ENCODE assay signal across 17 cellular contexts in genomic region chr19:47633516-47633915, GRCh38. TPM values are rescaled to one million over a fixed set of nuclear protein-coding genes. Genes with fewer than 3 reads are reported as not detected.
DNase-seq lines count a peak whose midpoint lies in the region; ATAC-seq, FAIRE-seq and TF ChIP-seq lines count a peak whose summit lies in the region.
"Had no signal": no experiment of that assay in that cellular context is flagged by ENCODE, and none has a peak within 500 bp of the region (broad histone marks: within the 10 kb centered on the region; RNA-seq: fewer than 3 reads in every experiment).

No MANE protein-coding gene starts in this region.

- H3K4me1 ChIP-seq in Caco-2 (peaks cover 58% of the 10 kb centered on the region), pancreas (no peaks in the 10 kb centered on the region)
- H3K4me1 ChIP-seq: parathyroid adenoma had no signal

- H3K9me3 Mint-ChIP-seq in Caco-2 (ENCODE audit: unreplicated experiment), result no peaks in the 10 kb centered on the region
- H3K9me3 Mint-ChIP-seq: activated CD4-positive, alpha-beta T cell treated with anti-CD3 and anti-CD28 coated beads, Interleukin-2, amount 10 ng/mL, durations not matched to agents 24 days and 14 days had no signal

- H3K4me3 Mint-ChIP-seq in Caco-2 (ENCODE audit: unreplicated experiment), result no peak overlapping the region
- H3K4me3 Mint-ChIP-seq: activated CD4-positive, alpha-beta T cell treated with anti-CD3 and anti-CD28 coated beads, Interleukin-2, amount 10 ng/mL, durations not matched to agents 24 days and 14 days; B cell; memory B cell had no signal

- 73 to 76% methylated on average over 4 of the region's 4 CpGs for WGBS in pancreas, 2 donors

- no peak overlapping the region for H3K27ac ChIP-seq in pancreas
- H3K27ac ChIP-seq: parathyroid adenoma had no signal

- no peak overlapping the region for H3K4me3 ChIP-seq in Caco-2 (ENCODE audit: low read depth, low read length)
- no peak overlapping the region for H3K4me3 ChIP-seq in epithelial cell of esophagus (ENCODE audit: low read length)
- H3K4me3 ChIP-seq in pancreas, result no peak overlapping the region

- no TSS peak for BruUV-seq in Caco-2 (replicated peaks; lab: Mats Ljungman, UMichigan)

- FAIRE-seq in pancreas (lab: Jason Lieb, UNC), result no peak

- DNase-seq in Caco-2 (no peak), NCI-H1105 treated with DMSO at 0.1 percent for 48 hours (lab: John Stamatoyannopoulos, UW) (peak; percentile 84), epithelial cell of esophagus (ENCODE audit: low read depth) (peak; percentile 92), pancreas (no peak), GM13976 (ENCODE audit: low spot score) (no peak), NCI-H2029 (lab: John Stamatoyannopoulos, UW) (no peak), A172 (ENCODE audit: low spot score) (no peak)
- DNase-seq: activated CD4-positive, alpha-beta T cell treated with anti-CD3 and anti-CD28 coated beads, Interleukin-2, amount 10 ng/mL, durations not matched to agents 24 days and 14 days; aorta; effector CD8-positive, alpha-beta T cell; OCI-M1; stimulated activated CD4-positive, alpha-beta T cell treated with anti-CD3 and anti-CD28 coated beads, Interleukin-4, amount 100 ng/mL, for 24 hours; stimulated activated naive CD4-positive, alpha-beta T cell had no signal

- peak; percentile 53 to 82 (median 79) for ATAC-seq in pancreas
- ATAC-seq in activated CD4-positive, CD25-positive, alpha-beta regulatory T cell treated with anti-CD3 and anti-CD28 coated beads, Interleukin-2, amount 50 U/mL, for 24 hours, result no peak

- intact Hi-C loops in Caco-2 (cut with micrococcal nuclease; ENCODE audit: unreplicated experiment) (no loop called here), pancreas (cut with DNase I) (no loop called here)

- no peaks in the 10 kb centered on the region for H3K27me3 ChIP-seq in Caco-2 (replicated peaks; ENCODE audit: control insufficient read depth, insufficient read depth, low read length)
- H3K27me3 ChIP-seq in pancreas, result no peaks in the 10 kb centered on the region

- H3K36me3 Mint-ChIP-seq in Caco-2 (ENCODE audit: insufficient read depth, unreplicated experiment), result peaks cover 70% of the 10 kb centered on the region

- H3K9me3 ChIP-seq in Caco-2 (no peaks in the 10 kb centered on the region), pancreas (no peaks in the 10 kb centered on the region)

- POLR2A ChIA-PET in Caco-2 (lab: Charles Lee), result interaction anchor here (0.6 kb wide), 1 partner anchor 15 kb away, joined by 10 read pairs; no protein-coding TSS in a partner anchor

- H3K36me3 ChIP-seq in Caco-2 (ENCODE audit: control insufficient read depth, insufficient read depth, low read length) (no peaks in the 10 kb centered on the region; the same call in 1 of the 2 replicates), pancreas (no peaks in the 10 kb centered on the region)

- in situ Hi-C loops in GM13976 (cut with MboI; ENCODE audit: low sequenced_read_pairs, unreplicated experiment), result no loop called here

- CTCF ChIA-PET in Caco-2 (lab: Charles Lee), result interaction anchor here (0.6 to 1.0 kb wide), 2 partner anchors 10 to 15 kb away, joined by 3 read pairs; no protein-coding TSS in a partner anchor

- TF ChIP-seq CTCF in Caco-2 (IDR thresholded peaks at IDR 0.05; ENCODE audit: insufficient read depth in 1 of 2, low read depth in 1 of 2, low read length in 1 of 2, severe bottlenecking in 1 of 2, unreplicated experiment in 1 of 2), result no peak
- no peak for TF ChIP-seq CTCF in epithelial cell of esophagus (IDR thresholded peaks at IDR 0.05; ENCODE audit: insufficient read depth, low read depth, low read length, missing control alignments)
- TF ChIP-seq CTCF in pancreas (IDR thresholded peaks at IDR 0.05), result no peak
- TF ChIP-seq CTCF in GM13976 (IDR thresholded peaks at IDR 0.05; ENCODE audit: borderline replicate concordance, control extremely low read depth, extremely low read depth, insufficient read depth, missing control alignments), result no peak

- no peaks in the 10 kb centered on the region for H3K27me3 Mint-ChIP-seq in Caco-2 (ENCODE audit: insufficient read depth, unreplicated experiment)
- H3K27me3 Mint-ChIP-seq: activated CD4-positive, alpha-beta T cell treated with anti-CD3 and anti-CD28 coated beads, Interleukin-2, amount 10 ng/mL, durations not matched to agents 24 days and 14 days; B cell; memory B cell had no signal

- H3K27ac Mint-ChIP-seq in Caco-2 (ENCODE audit: unreplicated experiment), result peak overlapping the region; percentile 79
- H3K27ac Mint-ChIP-seq: activated CD4-positive, alpha-beta T cell treated with anti-CD3 and anti-CD28 coated beads, Interleukin-2, amount 10 ng/mL, durations not matched to agents 24 days and 14 days; B cell; memory B cell had no signal

- H3K4me1 Mint-ChIP-seq in Caco-2 (ENCODE audit: low read depth, unreplicated experiment), result peaks cover 54% of the 10 kb centered on the region

RNA-seq across cellular contexts. Expression of gene BICRA, which starts 24.6 kb away (rescaled TPM):
- total RNA-seq in Caco-2 (2022) (34.3 and 38.8 TPM in 2 replicates), pancreas (10 to 100 TPM in 1 of 6 donors, 1 to 10 TPM in 5; 2.7 to 10.0 (median 5.0) TPM)
- 10 to 100 TPM in 1 of 2 donors, 1 to 10 TPM in 1; 6.9 to 10.4 TPM for polyA plus RNA-seq in pancreas
- 0.79 TPM in 1 of 2 replicates, not detected in the other for total RNA-seq in A172 (2014; rRNA removed; shearing (Covaris generic))

Comparison
In these comparisons a context has a peak if more than half of its experiments do, and no peak if none do; other contexts are left out.
1. DNase-seq: peak in NCI-H1105 treated with DMSO at 0.1 percent for 48 hours (single experiment) and epithelial cell of esophagus (single experiment); none in Caco-2 (0 of 2), pancreas (0 of 6), GM13976 (single experiment), NCI-H2029 (single experiment) and A172 (single experiment).
2. ATAC-seq: peak in pancreas (4 of 4); none in activated CD4-positive, CD25-positive, alpha-beta regulatory T cell treated with anti-CD3 and anti-CD28 coated beads, Interleukin-2, amount 50 U/mL, for 24 hours (0 of 2).